ENCODE assay signal across 14 cellular contexts in the genomic region with DNA sequence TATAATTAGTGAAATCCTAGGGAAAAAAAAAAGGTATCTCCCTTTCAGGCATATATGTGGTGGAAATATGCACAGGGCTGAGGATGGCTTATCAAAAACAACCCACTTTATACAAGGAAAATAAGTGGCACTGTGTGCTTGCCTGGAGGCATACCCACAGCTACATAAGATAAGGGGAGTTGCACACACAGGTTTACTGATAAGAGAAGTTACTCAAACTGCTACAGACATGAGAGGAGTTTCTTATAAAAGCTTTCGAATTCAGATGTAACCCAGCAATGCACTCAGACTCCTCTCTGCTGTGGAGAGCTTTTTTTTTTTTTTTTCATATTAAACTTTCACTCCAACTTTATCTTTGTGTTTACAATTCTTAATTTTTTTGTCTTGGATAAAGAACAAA.
"Had no signal": no experiment of that assay in that cellular context is flagged by ENCODE, and none has a peak within 500 bp of the region (broad histone marks: within the 10 kb centered on the region; RNA-seq: fewer than 3 reads in every experiment).

No MANE protein-coding gene starts in this region.

- H3K9me3 ChIP-seq: lower lobe of right lung, ovary, sigmoid colon, SK-N-SH had no signal

- H3K27ac ChIP-seq: cardiac muscle cell, lower lobe of right lung, ovary, sigmoid colon had no signal

- ATAC-seq: esophagus mucosa; left colon; lower lobe of right lung; stimulated activated naive CD8-positive, alpha-beta T cell treated with anti-CD3 and anti-CD28 coated beads, Interleukin-15, amount 100 ng/mL, for 72 hours had no signal

- H3K27ac Mint-ChIP-seq: mesothelial cell of epicardium; stimulated activated naive CD8-positive, alpha-beta T cell treated with anti-CD3 and anti-CD28 coated beads, Interleukin-15, amount 100 ng/mL, for 72 hours had no signal

- H3K4me3 Mint-ChIP-seq: mesothelial cell of epicardium; stimulated activated naive CD8-positive, alpha-beta T cell treated with anti-CD3 and anti-CD28 coated beads, Interleukin-15, amount 100 ng/mL, for 72 hours had no signal

- H3K9me3 Mint-ChIP-seq: mesothelial cell of epicardium; stimulated activated naive CD8-positive, alpha-beta T cell treated with anti-CD3 and anti-CD28 coated beads, Interleukin-15, amount 100 ng/mL, for 72 hours; T-cell had no signal

- H3K36me3 ChIP-seq: cardiac muscle cell, lower lobe of right lung, ovary, sigmoid colon had no signal

- H3K36me3 Mint-ChIP-seq: mesothelial cell of epicardium had no signal

- H3K4me1 ChIP-seq: lower lobe of right lung, sigmoid colon had no signal

- H3K27me3 Mint-ChIP-seq: stimulated activated naive CD8-positive, alpha-beta T cell treated with anti-CD3 and anti-CD28 coated beads, Interleukin-15, amount 100 ng/mL, for 72 hours; T-cell had no signal

- H3K4me1 Mint-ChIP-seq: mesothelial cell of epicardium; stimulated activated naive CD8-positive, alpha-beta T cell treated with anti-CD3 and anti-CD28 coated beads, Interleukin-15, amount 100 ng/mL, for 72 hours had no signal

- H3K4me3 ChIP-seq: cardiac muscle cell, lower lobe of right lung, ovary, sigmoid colon had no signal

- DNase-seq: activated CD8-positive, alpha-beta memory T cell treated with anti-CD3 and anti-CD28 coated beads for 24 hours; activated effector memory CD4-positive, alpha-beta T cell treated with Interleukin-2 at 50 U/mL for 16 hours; left colon; lower lobe of right lung; ovary; SHP77; sigmoid colon; SK-N-SH; stimulated activated CD4-positive, alpha-beta T cell treated with anti-CD3 and anti-CD28 coated beads, Interleukin-1b, Interleukin-23, amount 100 ng/mL, for 48 hours; stimulated activated naive CD8-positive, alpha-beta T cell treated with anti-CD3 and anti-CD28 coated beads, Interleukin-15, amount 100 ng/mL, for 72 hours; T-cell had no signal

- H3K27me3 ChIP-seq: cardiac muscle cell, ovary, sigmoid colon had no signal
